ENCODE assay signal across 8 cellular contexts in the genomic region with DNA sequence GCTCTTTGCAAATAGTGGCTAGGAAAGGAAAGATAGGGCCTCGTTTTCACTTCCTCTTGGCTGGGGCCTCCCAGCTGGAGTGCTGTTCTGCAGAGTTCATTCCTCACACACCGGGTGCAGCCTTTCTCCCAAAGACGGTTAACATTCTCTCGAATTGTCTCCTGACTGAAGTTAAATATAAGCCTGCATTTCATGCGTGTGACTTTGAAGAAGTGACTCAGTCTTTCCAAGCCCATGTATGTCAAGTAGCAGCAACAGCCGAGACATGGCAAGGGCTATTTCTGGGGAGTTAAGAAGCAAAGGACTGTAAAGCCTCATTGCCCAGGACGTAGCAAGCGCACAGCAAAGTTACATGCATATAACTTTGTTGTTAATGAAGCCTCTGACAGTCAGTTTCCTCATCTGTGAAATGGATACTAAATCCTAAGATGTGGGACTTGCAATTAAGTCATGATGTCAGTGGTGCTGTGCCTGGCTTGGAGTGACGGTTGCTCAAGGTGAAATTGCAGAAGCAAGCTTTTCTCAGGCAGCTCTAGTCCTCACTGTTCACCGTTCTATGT.
DNase-seq lines count a peak whose midpoint lies in the region; ATAC-seq and TF ChIP-seq lines count a peak whose summit lies in the region.

No MANE protein-coding gene starts in this region.

- no peaks in the 10 kb centered on the region for H3K36me3 Mint-ChIP-seq in stimulated activated effector memory CD8-positive, alpha-beta T cell treated with anti-CD3 and anti-CD28 coated beads, Interleukin-12 subunit alpha, Interleukin-12 subunit beta, amount 100 ng/mL, for 72 hours

- DNase-seq in GM12865 (ENCODE audit: low read depth) (peak; percentile 31), Karpas-422 (peak; percentile 91), heart right ventricle (no peak), NCI-H2171 treated with DMSO at 0.1 percent for 48 hours (lab: John Stamatoyannopoulos, UW) (no peak), NCI-H146 (lab: John Stamatoyannopoulos, UW) (no peak)
- no peak for DNase-seq in central memory CD4-positive, alpha-beta T cell
- no peak for DNase-seq in stimulated activated effector memory CD8-positive, alpha-beta T cell treated with anti-CD3 and anti-CD28 coated beads, Interleukin-12 subunit alpha, Interleukin-12 subunit beta, amount 100 ng/mL, for 72 hours (ENCODE audit: low spot score in 2 of 2)

- H3K9me3 Mint-ChIP-seq in stimulated activated effector memory CD8-positive, alpha-beta T cell treated with anti-CD3 and anti-CD28 coated beads, Interleukin-12 subunit alpha, Interleukin-12 subunit beta, amount 100 ng/mL, for 72 hours: no peaks in the 10 kb centered on the region

- no peaks in the 10 kb centered on the region for H4K20me1 ChIP-seq in Karpas-422 (ENCODE audit: insufficient read depth, low read depth, low read length)

- H3K4me3 ChIP-seq in GM12865 (ENCODE audit: low read depth, low read length) (no peak overlapping the region), Karpas-422 (ENCODE audit: low read length) (peak overlapping the region; percentile 36; the same call in 1 of the 2 replicates), heart right ventricle (no peak overlapping the region)

- H3K9me3 ChIP-seq in Karpas-422 (ENCODE audit: low read length): no peaks in the 10 kb centered on the region
- H3K9me3 ChIP-seq in heart right ventricle: no peaks in the 10 kb centered on the region

- H3K27ac Mint-ChIP-seq in stimulated activated effector memory CD8-positive, alpha-beta T cell treated with anti-CD3 and anti-CD28 coated beads, Interleukin-12 subunit alpha, Interleukin-12 subunit beta, amount 100 ng/mL, for 72 hours: no peak overlapping the region

- peak overlapping the region; percentile 38 for H2AFZ ChIP-seq in Karpas-422 (ENCODE audit: low read length)

- peak overlapping the region; percentile 30 for H3K9ac ChIP-seq in Karpas-422 (ENCODE audit: low read length)

- H3K27ac ChIP-seq in Karpas-422 (ENCODE audit: low read length) (peak overlapping the region; percentile 90), heart right ventricle (no peak overlapping the region)

- H3K79me2 ChIP-seq in Karpas-422 (ENCODE audit: low read length): no peaks in the 10 kb centered on the region

- WGBS in heart right ventricle, 2 donors: 35 to 38% methylated on average over 10 of the region's 10 CpGs

- H3K36me3 ChIP-seq in Karpas-422 (ENCODE audit: insufficient read depth, low read length): no peaks in the 10 kb centered on the region
- no peaks in the 10 kb centered on the region for H3K36me3 ChIP-seq in heart right ventricle

- intact Hi-C loops in heart right ventricle (cut with DNase I): loop anchor here in 2 of 10 donors (10.0 kb wide), 2 partner anchors 167 to 993 kb away; no protein-coding TSS in a partner anchor

- peak overlapping the region; percentile 63 for H3K4me2 ChIP-seq in Karpas-422 (ENCODE audit: low read depth, low read length, poor library complexity, severe bottlenecking)

- no peak overlapping the region for H3K4me3 Mint-ChIP-seq in stimulated activated effector memory CD8-positive, alpha-beta T cell treated with anti-CD3 and anti-CD28 coated beads, Interleukin-12 subunit alpha, Interleukin-12 subunit beta, amount 100 ng/mL, for 72 hours

- no peaks in the 10 kb centered on the region for H3K9me2 ChIP-seq in Karpas-422 (replicated peaks; ENCODE audit: insufficient read depth, low read length)

- peaks cover 64% of the 10 kb centered on the region for H3K4me1 ChIP-seq in Karpas-422 (ENCODE audit: low read length)
- H3K4me1 ChIP-seq in heart right ventricle: peaks cover 0 to 13% (median 0%) of the 10 kb centered on the region in 9 donors

- TF ChIP-seq CTCF in GM12865 (IDR thresholded peaks at IDR 0.05; ENCODE audit: insufficient read depth, low read depth, low read length, missing control alignments) (no peak), heart right ventricle (IDR thresholded peaks at IDR 0.05) (no peak)

- peak; percentile 82 for ATAC-seq in GM21786 (IDR thresholded peaks at IDR 0.05; ENCODE audit: unreplicated experiment)
- ATAC-seq in heart right ventricle: peak; percentile 55 to 83 (median 69)
- ATAC-seq in stimulated activated effector memory CD8-positive, alpha-beta T cell treated with anti-CD3 and anti-CD28 coated beads, Interleukin-12 subunit alpha, Interleukin-12 subunit beta, amount 100 ng/mL, for 72 hours: no peak

- no peaks in the 10 kb centered on the region for H3K4me1 Mint-ChIP-seq in stimulated activated effector memory CD8-positive, alpha-beta T cell treated with anti-CD3 and anti-CD28 coated beads, Interleukin-12 subunit alpha, Interleukin-12 subunit beta, amount 100 ng/mL, for 72 hours

- no peaks in the 10 kb centered on the region for H3K27me3 ChIP-seq in Karpas-422 (ENCODE audit: low read length)
- no peaks in the 10 kb centered on the region for H3K27me3 ChIP-seq in heart right ventricle

Comparison
In these comparisons a context has a peak if more than half of its experiments do, and no peak if none do; other contexts are left out.
1. DNase-seq: peak in GM12865 (single experiment) and Karpas-422 (single experiment); none in heart right ventricle (0 of 2), central memory CD4-positive, alpha-beta T cell (single experiment), NCI-H2171 treated with DMSO at 0.1 percent for 48 hours (single experiment), stimulated activated effector memory CD8-positive, alpha-beta T cell treated with anti-CD3 and anti-CD28 coated beads, Interleukin-12 subunit alpha, Interleukin-12 subunit beta, amount 100 ng/mL, for 72 hours (0 of 2) and NCI-H146 (single experiment).